1 cellular context compared by ENCODE assay signal in genomic region chr17:60422162-60422665, GRCh38.
TF ChIP-seq lines count a peak whose summit lies in the region.

Gene CHCT1, plus strand, starts transcription at chr17:60422489. Its CDS starts 104 bp downstream, at chr17:60422593.

TF ChIP-seq in WTC11, 78 proteins besides CTCF, POLR2A, EP300 and RAD21 (continued from another document):
- TF ChIP-seq, protein P1, sequence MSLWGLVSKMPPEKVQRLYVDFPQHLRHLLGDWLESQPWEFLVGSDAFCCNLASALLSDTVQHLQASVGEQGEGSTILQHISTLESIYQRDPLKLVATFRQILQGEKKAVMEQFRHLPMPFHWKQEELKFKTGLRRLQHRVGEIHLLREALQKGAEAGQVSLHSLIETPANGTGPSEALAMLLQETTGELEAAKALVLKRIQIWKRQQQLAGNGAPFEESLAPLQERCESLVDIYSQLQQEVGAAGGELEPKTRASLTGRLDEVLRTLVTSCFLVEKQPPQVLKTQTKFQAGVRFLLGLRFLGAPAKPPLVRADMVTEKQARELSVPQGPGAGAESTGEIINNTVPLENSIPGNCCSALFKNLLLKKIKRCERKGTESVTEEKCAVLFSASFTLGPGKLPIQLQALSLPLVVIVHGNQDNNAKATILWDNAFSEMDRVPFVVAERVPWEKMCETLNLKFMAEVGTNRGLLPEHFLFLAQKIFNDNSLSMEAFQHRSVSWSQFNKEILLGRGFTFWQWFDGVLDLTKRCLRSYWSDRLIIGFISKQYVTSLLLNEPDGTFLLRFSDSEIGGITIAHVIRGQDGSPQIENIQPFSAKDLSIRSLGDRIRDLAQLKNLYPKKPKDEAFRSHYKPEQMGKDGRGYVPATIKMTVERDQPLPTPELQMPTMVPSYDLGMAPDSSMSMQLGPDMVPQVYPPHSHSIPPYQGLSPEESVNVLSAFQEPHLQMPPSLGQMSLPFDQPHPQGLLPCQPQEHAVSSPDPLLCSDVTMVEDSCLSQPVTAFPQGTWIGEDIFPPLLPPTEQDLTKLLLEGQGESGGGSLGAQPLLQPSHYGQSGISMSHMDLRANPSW (CRISPR knock-in tag; conservative IDR thresholded peaks at IDR 0.05; ENCODE audit: low read depth) = no peak
- TF ChIP-seq ZNF138 (CRISPR knock-in tag; conservative IDR thresholded peaks at IDR 0.05) = no peak
- TF ChIP-seq ZNF232 (CRISPR knock-in tag; IDR thresholded peaks at IDR 0.05) = no peak
- no peak for TF ChIP-seq ZNF121 (CRISPR knock-in tag; IDR thresholded peaks at IDR 0.05)
- TF ChIP-seq ZNF532 (CRISPR knock-in tag; IDR thresholded peaks at IDR 0.05; ENCODE audit: borderline replicate concordance) = no peak
- no peak for TF ChIP-seq ZNF219 (CRISPR knock-in tag; IDR thresholded peaks at IDR 0.05; ENCODE audit: borderline replicate concordance)
- no peak for TF ChIP-seq NFE2L1 (CRISPR knock-in tag; IDR thresholded peaks at IDR 0.05)
- TF ChIP-seq NFYB (CRISPR knock-in tag; conservative IDR thresholded peaks at IDR 0.05; ENCODE audit: low read depth) = no peak
TF ChIP-seq in WTC11: peak in this region for 0.
